ENCODE assay signal across 8 cellular contexts in the genomic region with DNA sequence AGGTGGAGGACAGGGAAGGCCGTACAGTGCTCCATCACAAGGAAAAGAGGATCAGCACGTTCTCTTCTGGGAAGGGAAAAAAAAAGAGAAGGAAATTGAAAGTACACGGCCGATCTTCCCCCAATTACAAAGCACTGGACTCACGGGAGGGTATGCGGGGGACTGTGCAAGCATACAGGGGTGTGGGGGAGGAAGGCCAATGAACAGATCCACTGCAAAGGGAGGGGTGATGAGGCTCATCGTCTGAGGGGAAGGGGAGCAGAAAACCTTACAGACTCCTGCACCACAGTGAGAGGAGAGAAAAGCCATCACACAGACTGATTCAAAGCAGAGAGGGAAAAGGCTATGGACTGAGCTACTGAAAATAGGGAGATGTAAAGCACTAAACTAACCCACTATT. TPM values are rescaled to one million over a fixed set of nuclear protein-coding genes. Genes with fewer than 3 reads are reported as not detected.
DNase-seq lines count a peak whose midpoint lies in the region; ATAC-seq and TF ChIP-seq lines count a peak whose summit lies in the region.

No MANE protein-coding gene starts in this region.

- H3K36me3 ChIP-seq in iPS-20b (ENCODE audit: insufficient read depth, low read depth, low read length) (peaks cover 11% of the 10 kb centered on the region), stomach (peaks cover 0 to 17% (median 16%) of the 10 kb centered on the region in 4 donors)

- H3K4me1 ChIP-seq in iPS-20b (ENCODE audit: insufficient read depth, low read length) = peaks cover 3% of the 10 kb centered on the region; the same call in 1 of the 2 replicates
- peaks cover 0 to 30% (median 19%) of the 10 kb centered on the region in 4 donors for H3K4me1 ChIP-seq in stomach

- peak overlapping the region; percentile 76 for H3K4me3 ChIP-seq in iPS-20b (ENCODE audit: low read length)
- peak overlapping the region; percentile 59 to 67 (median 62) for H3K4me3 ChIP-seq in stomach

- no peak for DNase-seq in activated CD4-positive, alpha-beta T cell treated with anti-CD3 and anti-CD28 coated beads for 36 hours
- no peak for DNase-seq in activated CD4-positive, alpha-beta T cell treated with anti-CD3 and anti-CD28 coated beads for 1 hour
- no peak for DNase-seq in activated CD8-positive, alpha-beta T cell treated with anti-CD3 and anti-CD28 coated beads, Interleukin-2, amount 10 ng/mL, durations not matched to agents 7 days and 5 days
- no peak for DNase-seq in stomach
- no peak for DNase-seq in GOT3 (lab: John Stamatoyannopoulos, UW)
- DNase-seq in stimulated activated CD4-positive, alpha-beta T cell treated with anti-CD3 and anti-CD28 coated beads, Interleukin-2, amount 100 ng/mL, for 48 hours = no peak

- H3K27me3 ChIP-seq in iPS-20b (ENCODE audit: insufficient read depth, low read length) = no peaks in the 10 kb centered on the region
- H3K27me3 ChIP-seq in stomach = peaks cover 0 to 7% (median 0%) of the 10 kb centered on the region in 3 donors

- no peak for TF ChIP-seq EP300 in stomach (IDR thresholded peaks at IDR 0.05)

- peak overlapping the region; percentile 97 for H3K27ac Mint-ChIP-seq in activated CD4-positive, alpha-beta T cell treated with anti-CD3 and anti-CD28 coated beads for 36 hours
- H3K27ac Mint-ChIP-seq in activated CD8-positive, alpha-beta T cell treated with anti-CD3 and anti-CD28 coated beads, Interleukin-2, amount 10 ng/mL, durations not matched to agents 7 days and 5 days = peak overlapping the region; percentile 96

- H3K27ac ChIP-seq in iPS-20b (ENCODE audit: low read length) (no peak overlapping the region), stomach (peak overlapping the region in 1 of 5 donors; percentile 90)

- no peak for ATAC-seq in activated CD4-positive, alpha-beta T cell treated with anti-CD3 and anti-CD28 coated beads for 36 hours
- ATAC-seq in activated CD8-positive, alpha-beta T cell treated with anti-CD3 and anti-CD28 coated beads, Interleukin-2, amount 10 ng/mL, durations not matched to agents 7 days and 5 days = no peak
- no peak for ATAC-seq in HG03439 (IDR thresholded peaks at IDR 0.05; ENCODE audit: unreplicated experiment)

- TF ChIP-seq POLR2A in stomach (IDR thresholded peaks at IDR 0.05) = no peak

- TF ChIP-seq CTCF in stomach (IDR thresholded peaks at IDR 0.05) = no peak

- POLR2A ChIA-PET in activated CD4-positive, alpha-beta T cell treated with anti-CD3 and anti-CD28 coated beads for 36 hours (lab: Charles Lee) = no interaction called here
- POLR2A ChIA-PET in activated CD8-positive, alpha-beta T cell treated with anti-CD3 and anti-CD28 coated beads, Interleukin-2, amount 10 ng/mL, durations not matched to agents 7 days and 5 days (lab: Charles Lee) = interaction anchor here (0.6 kb wide), 1 partner anchor 19 kb away, joined by 3 read pairs; no protein-coding TSS in a partner anchor

- no peaks in the 10 kb centered on the region for H3K27me3 Mint-ChIP-seq in activated CD4-positive, alpha-beta T cell treated with anti-CD3 and anti-CD28 coated beads for 36 hours
- H3K27me3 Mint-ChIP-seq in activated CD8-positive, alpha-beta T cell treated with anti-CD3 and anti-CD28 coated beads, Interleukin-2, amount 10 ng/mL, durations not matched to agents 7 days and 5 days (ENCODE audit: low read depth) = no peaks in the 10 kb centered on the region

- H3K4me3 Mint-ChIP-seq in activated CD4-positive, alpha-beta T cell treated with anti-CD3 and anti-CD28 coated beads for 36 hours = peak overlapping the region; percentile 92
- peak overlapping the region; percentile 90 for H3K4me3 Mint-ChIP-seq in activated CD8-positive, alpha-beta T cell treated with anti-CD3 and anti-CD28 coated beads, Interleukin-2, amount 10 ng/mL, durations not matched to agents 7 days and 5 days

- intact Hi-C loops in activated CD4-positive, alpha-beta T cell treated with anti-CD3 and anti-CD28 coated beads for 36 hours (cut with DNase I, micrococcal nuclease) = loop anchor here in 1 of 2 experiments (5.0 kb wide), 1 partner anchor 73 kb away; no protein-coding TSS in a partner anchor
- intact Hi-C loops in stomach (cut with DNase I; ENCODE audit: low total_unique reads) = no loop called here

- CTCF ChIA-PET in activated CD4-positive, alpha-beta T cell treated with anti-CD3 and anti-CD28 coated beads for 36 hours (lab: Charles Lee) = interaction anchor here (1.0 kb wide), 1 partner anchor 23 kb away, joined by 3 read pairs; no protein-coding TSS in a partner anchor
- CTCF ChIA-PET in activated CD8-positive, alpha-beta T cell treated with anti-CD3 and anti-CD28 coated beads, Interleukin-2, amount 10 ng/mL, durations not matched to agents 7 days and 5 days (lab: Charles Lee) = interaction anchor here (2.2 kb wide), 1 partner anchor 19 kb away, joined by 4 read pairs; the partner anchor contains the start of gene CFP

- H3K9me3 ChIP-seq in iPS-20b (ENCODE audit: insufficient read depth, low read depth, low read length) = no peaks in the 10 kb centered on the region
- no peaks in the 10 kb centered on the region for H3K9me3 ChIP-seq in stomach

- no peaks in the 10 kb centered on the region for H3K9me3 Mint-ChIP-seq in activated CD4-positive, alpha-beta T cell treated with anti-CD3 and anti-CD28 coated beads for 36 hours (ENCODE audit: low read depth)
- H3K9me3 Mint-ChIP-seq in activated CD8-positive, alpha-beta T cell treated with anti-CD3 and anti-CD28 coated beads, Interleukin-2, amount 10 ng/mL, durations not matched to agents 7 days and 5 days (ENCODE audit: insufficient read depth) = no peaks in the 10 kb centered on the region

- peak overlapping the region; percentile 59; the same call in 1 of the 2 replicates for H3K9ac ChIP-seq in iPS-20b (ENCODE audit: low read depth, low read length)

- peaks cover 61% of the 10 kb centered on the region for H3K36me3 Mint-ChIP-seq in activated CD4-positive, alpha-beta T cell treated with anti-CD3 and anti-CD28 coated beads for 36 hours (ENCODE audit: low read depth)
- H3K36me3 Mint-ChIP-seq in activated CD8-positive, alpha-beta T cell treated with anti-CD3 and anti-CD28 coated beads, Interleukin-2, amount 10 ng/mL, durations not matched to agents 7 days and 5 days (ENCODE audit: low read depth) = peaks cover 57% of the 10 kb centered on the region

- peaks cover 53% of the 10 kb centered on the region for H3K4me1 Mint-ChIP-seq in activated CD4-positive, alpha-beta T cell treated with anti-CD3 and anti-CD28 coated beads for 36 hours
- peaks cover 66% of the 10 kb centered on the region for H3K4me1 Mint-ChIP-seq in activated CD8-positive, alpha-beta T cell treated with anti-CD3 and anti-CD28 coated beads, Interleukin-2, amount 10 ng/mL, durations not matched to agents 7 days and 5 days (ENCODE audit: low read depth)

- 6 to 46% (median 13%) methylated on average over 7 of the region's 7 CpGs for WGBS in stomach, 5 donors

RNA-seq across cellular contexts. Expression of gene ELK1, which starts 1.1 kb away (rescaled TPM):
- total RNA-seq in activated CD4-positive, alpha-beta T cell treated with anti-CD3 and anti-CD28 coated beads for 36 hours = 100 to 1,000 TPM in 1 of 2 experiments, 10 to 100 TPM in 1; 96.8 to 117 TPM
- 10 to 100 TPM; 56.9 to 58.7 TPM for total RNA-seq in activated CD8-positive, alpha-beta T cell treated with anti-CD3 and anti-CD28 coated beads, Interleukin-2, amount 10 ng/mL, durations not matched to agents 7 days and 5 days
- total RNA-seq in stomach = 10 to 100 TPM in 3 of 5 donors, 1 to 10 TPM in 2; 6.8 to 27.2 (median 17.7) TPM
- 10 to 100 TPM in 2 of 3 donors, 1 to 10 TPM in 1; 8.8 to 18.0 (median 15.3) TPM for polyA plus RNA-seq in stomach

RNA-seq across cellular contexts. Expression of gene UXT, which starts 9.7 kb away (rescaled TPM):
- total RNA-seq in activated CD4-positive, alpha-beta T cell treated with anti-CD3 and anti-CD28 coated beads for 36 hours = 100 to 1,000 TPM; 195 to 210 TPM
- 100 to 1,000 TPM; 148 to 156 TPM for total RNA-seq in activated CD8-positive, alpha-beta T cell treated with anti-CD3 and anti-CD28 coated beads, Interleukin-2, amount 10 ng/mL, durations not matched to agents 7 days and 5 days
- total RNA-seq in stomach = 100 to 1,000 TPM in 1 of 5 donors, 10 to 100 TPM in 3, 1 to 10 TPM in 1; 2.9 to 108 (median 70.5) TPM
- 100 to 1,000 TPM; 176 to 320 (median 203) TPM for polyA plus RNA-seq in stomach

RNA-seq across cellular contexts. Expression of gene CFP, which starts 19.6 kb away (rescaled TPM):
- 1 to 10 TPM; 2.4 to 4.7 TPM for total RNA-seq in activated CD4-positive, alpha-beta T cell treated with anti-CD3 and anti-CD28 coated beads for 36 hours
- total RNA-seq in activated CD8-positive, alpha-beta T cell treated with anti-CD3 and anti-CD28 coated beads, Interleukin-2, amount 10 ng/mL, durations not matched to agents 7 days and 5 days = 10 to 100 TPM; 11.5 to 13.1 TPM
- 1 to 10 TPM in 2 of 5 donors, not detected in 3; 1.2 to 3.3 TPM for total RNA-seq in stomach
- 1 to 10 TPM; 1.4 to 3.4 (median 3.1) TPM for polyA plus RNA-seq in stomach

RNA-seq across cellular contexts. Expression of gene SYN1, which starts 29.6 kb away (rescaled TPM):
- total RNA-seq in activated CD4-positive, alpha-beta T cell treated with anti-CD3 and anti-CD28 coated beads for 36 hours = under 1 TPM; 0.82 to 0.98 TPM
- under 1 TPM; 0.57 to 0.58 TPM for total RNA-seq in activated CD8-positive, alpha-beta T cell treated with anti-CD3 and anti-CD28 coated beads, Interleukin-2, amount 10 ng/mL, durations not matched to agents 7 days and 5 days
- total RNA-seq in stomach = 1 to 10 TPM in 1 of 5 donors, not detected in 4; 1.5 TPM
- polyA plus RNA-seq in stomach = 1 to 10 TPM in 1 of 3 donors, under 1 TPM in 1, not detected in 1; 0.45 to 1.7 TPM
